Comparison of ENCODE assay signal across 9 cellular contexts in the genomic region with DNA sequence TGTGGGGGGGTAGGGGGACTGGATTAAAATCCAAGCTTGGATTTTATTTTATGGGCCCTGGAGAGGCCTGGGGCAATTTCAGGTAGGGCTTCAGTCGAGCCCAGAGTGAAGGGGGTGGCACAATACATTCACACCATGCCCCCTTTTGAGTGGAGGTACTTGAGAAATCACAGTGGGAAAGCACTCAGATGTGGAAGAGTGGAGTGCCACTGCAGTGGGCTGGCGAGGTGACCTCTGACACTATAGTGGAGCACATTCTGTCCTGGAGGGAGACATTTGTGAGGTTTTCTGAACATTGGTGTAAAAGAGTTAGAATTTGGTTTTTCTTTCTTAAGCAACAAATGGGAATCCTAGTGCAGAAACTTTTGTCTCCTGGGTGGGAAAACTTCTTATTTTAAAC.
"Had no signal": no experiment of that assay in that cellular context is flagged by ENCODE, and none has a peak within 500 bp of the region (broad histone marks: within the 10 kb centered on the region; RNA-seq: fewer than 3 reads in every experiment).

No MANE protein-coding gene starts in this region.

- H3K27ac ChIP-seq: GM23248, HL-60 had no signal

- H3K4me3 ChIP-seq: GM23248, HAP-1 had no signal

- H3K27ac Mint-ChIP-seq: HFFc6 had no signal

- H3K4me1 Mint-ChIP-seq: IgD-negative memory B cell had no signal

- H3K36me3 ChIP-seq: HAP-1 had no signal

- H3K9me3 Mint-ChIP-seq: HFFc6 had no signal

- ATAC-seq: HCT116, HepG2 had no signal

- DNase-seq: GM23248, GOT3, H7, HFFc6 had no signal

- H3K9me3 ChIP-seq: HAP-1 had no signal

- H3K27me3 Mint-ChIP-seq: IgD-negative memory B cell had no signal

- H3K4me3 Mint-ChIP-seq: HFFc6, IgD-negative memory B cell had no signal
